In the genomic region with DNA sequence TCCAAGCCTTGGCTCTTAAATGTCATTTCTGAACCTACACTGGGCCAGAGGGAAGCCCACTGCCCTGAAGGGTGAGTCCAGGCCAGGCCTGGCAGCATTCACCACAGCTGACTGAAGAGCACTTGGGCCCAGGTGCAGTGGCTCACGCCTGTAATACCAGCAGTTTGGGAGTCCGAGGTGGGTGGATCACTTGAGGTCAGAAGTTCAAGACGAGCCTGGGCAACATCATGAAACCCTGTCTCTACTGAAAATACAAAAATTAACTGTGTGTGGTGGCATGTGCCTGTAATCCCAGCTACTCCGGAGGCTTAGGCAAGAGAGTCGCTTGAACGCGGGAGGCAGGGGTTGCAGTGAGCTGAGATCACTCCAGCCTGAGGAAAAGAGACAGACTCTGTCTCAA, we compare ENCODE assay signal across 34 cellular contexts. TPM values are rescaled to one million over a fixed set of nuclear protein-coding genes. Genes with fewer than 3 reads are reported as not detected.
"Had no signal": no experiment of that assay in that cellular context is flagged by ENCODE, and none has a peak within 500 bp of the region (broad histone marks: within the 10 kb centered on the region; RNA-seq: fewer than 3 reads in every experiment).

No MANE protein-coding gene starts in this region.

- DNase-seq: activated B cell treated with CpG ODN at 0.5 μM for 24 hours; activated CD4-positive, alpha-beta memory T cell treated with anti-CD3 and anti-CD28 coated beads, Interleukin-2, amount 10 ng/mL, durations not matched to agents 7 days and 5 days; activated CD4-positive, alpha-beta T cell treated with anti-CD3 and anti-CD28 coated beads for 36 hours; activated CD4-positive, alpha-beta T cell treated with anti-CD3 and anti-CD28 coated beads for 48 hours; activated CD4-positive, alpha-beta T cell treated with anti-CD3 and anti-CD28 coated beads, Interleukin-2, amount 10 ng/mL, durations not matched to agents 7 days and 5 days; activated CD4-positive, alpha-beta T cell treated with anti-CD3 and anti-CD28 coated beads, Interleukin-2, amount 50 U/mL, for 48 hours; activated CD4-positive, CD25-positive, alpha-beta regulatory T cell treated with anti-CD3 and anti-CD28 coated beads, Interleukin-2, amount 50 U/mL, for 72 hours; activated CD8-positive, alpha-beta memory T cell treated with anti-CD3 and anti-CD28 coated beads for 24 hours; activated CD8-positive, alpha-beta memory T cell treated with anti-CD3 and anti-CD28 coated beads, Interleukin-2, amount 10 ng/mL, durations not matched to agents 7 days and 5 days; activated CD8-positive, alpha-beta memory T cell treated with anti-CD3 and anti-CD28 coated beads, Interleukin-2, amount 50 U/mL, for 48 hours; activated CD8-positive, alpha-beta T cell treated with anti-CD3 and anti-CD28 coated beads, Interleukin-2, amount 10 ng/mL, durations not matched to agents 7 days and 5 days; activated effector memory CD4-positive, alpha-beta T cell treated with Interleukin-2 at 50 U/mL for 16 hours; activated gamma-delta T cell; activated naive CD4-positive, alpha-beta T cell treated with anti-CD3 and anti-CD28 coated beads, Interleukin-2, amount 10 ng/mL, durations not matched to agents 7 days and 5 days; activated naive CD4-positive, alpha-beta T cell treated with Interleukin-2 at 50 U/mL for 16 hours; activated naive CD8-positive, alpha-beta T cell treated with anti-CD3 and anti-CD28 coated beads, Interleukin-2, amount 10 ng/mL, durations not matched to agents 7 days and 5 days; activated naive CD8-positive, alpha-beta T cell treated with anti-CD3 and anti-CD28 coated beads, Interleukin-2, amount 50 U/mL, for 24 hours; activated T-cell treated with anti-CD3 and anti-CD28 coated beads, Interleukin-2, amount 50 U/mL, for 24 hours; activated T-cell treated with anti-CD3 and anti-CD28 coated beads, Interleukin-2, amount 50 U/mL, for 48 hours; aorta; body of pancreas; brain microvascular endothelial cell; caudate nucleus; cerebellar nuclear complex; T-cell; T-helper 17 cell; T1000 had no signal

- H3K27me3 ChIP-seq: body of pancreas, brain microvascular endothelial cell, cardiac muscle cell had no signal

- H3K9me3 ChIP-seq: body of pancreas had no signal

- H3K4me1 ChIP-seq: body of pancreas had no signal

- H3K4me3 Mint-ChIP-seq: activated B cell treated with CpG ODN at 0.5 μM for 24 hours; activated CD4-positive, alpha-beta memory T cell treated with anti-CD3 and anti-CD28 coated beads, Interleukin-2, amount 10 ng/mL, durations not matched to agents 7 days and 5 days; activated CD4-positive, alpha-beta T cell treated with anti-CD3 and anti-CD28 coated beads for 36 hours; activated CD4-positive, alpha-beta T cell treated with anti-CD3 and anti-CD28 coated beads, Interleukin-2, amount 10 ng/mL, durations not matched to agents 7 days and 5 days; activated CD8-positive, alpha-beta memory T cell treated with anti-CD3 and anti-CD28 coated beads, Interleukin-2, amount 10 ng/mL, durations not matched to agents 7 days and 5 days; activated CD8-positive, alpha-beta T cell treated with anti-CD3 and anti-CD28 coated beads, Interleukin-2, amount 10 ng/mL, durations not matched to agents 7 days and 5 days; activated naive CD4-positive, alpha-beta T cell treated with anti-CD3 and anti-CD28 coated beads, Interleukin-2, amount 10 ng/mL, durations not matched to agents 7 days and 5 days; activated naive CD4-positive, alpha-beta T cell treated with anti-CD3 and anti-CD28 coated beads, Interleukin-2, amount 50 U/mL, for 24 hours; activated naive CD8-positive, alpha-beta T cell; activated naive CD8-positive, alpha-beta T cell treated with anti-CD3 and anti-CD28 coated beads, Interleukin-2, amount 10 ng/mL, durations not matched to agents 7 days and 5 days; activated naive CD8-positive, alpha-beta T cell treated with anti-CD3 and anti-CD28 coated beads, Interleukin-2, amount 50 U/mL, for 24 hours; activated T-cell treated with anti-CD3 and anti-CD28 coated beads, Interleukin-2, amount 50 U/mL, for 24 hours; central memory CD8-positive, alpha-beta T cell; T-cell; T-helper 17 cell had no signal

- H3K27ac Mint-ChIP-seq: activated B cell treated with CpG ODN at 0.5 μM for 24 hours; activated CD4-positive, alpha-beta memory T cell treated with anti-CD3 and anti-CD28 coated beads, Interleukin-2, amount 10 ng/mL, durations not matched to agents 7 days and 5 days; activated CD4-positive, alpha-beta T cell treated with anti-CD3 and anti-CD28 coated beads for 36 hours; activated CD4-positive, alpha-beta T cell treated with anti-CD3 and anti-CD28 coated beads, Interleukin-2, amount 10 ng/mL, durations not matched to agents 7 days and 5 days; activated CD8-positive, alpha-beta memory T cell treated with anti-CD3 and anti-CD28 coated beads, Interleukin-2, amount 10 ng/mL, durations not matched to agents 7 days and 5 days; activated CD8-positive, alpha-beta T cell treated with anti-CD3 and anti-CD28 coated beads, Interleukin-2, amount 10 ng/mL, durations not matched to agents 7 days and 5 days; activated naive CD4-positive, alpha-beta T cell treated with anti-CD3 and anti-CD28 coated beads, Interleukin-2, amount 10 ng/mL, durations not matched to agents 7 days and 5 days; activated naive CD4-positive, alpha-beta T cell treated with anti-CD3 and anti-CD28 coated beads, Interleukin-2, amount 50 U/mL, for 24 hours; activated naive CD8-positive, alpha-beta T cell; activated naive CD8-positive, alpha-beta T cell treated with anti-CD3 and anti-CD28 coated beads, Interleukin-2, amount 10 ng/mL, durations not matched to agents 7 days and 5 days; activated naive CD8-positive, alpha-beta T cell treated with anti-CD3 and anti-CD28 coated beads, Interleukin-2, amount 50 U/mL, for 24 hours; activated T-cell treated with anti-CD3 and anti-CD28 coated beads, Interleukin-2, amount 50 U/mL, for 24 hours; activated T-helper 2 cell treated with anti-CD3 and anti-CD28 coated beads, Interferon-gamma antibody, Interleukin-2, Interleukin-4, amounts not matched to agents 10 μg/mL and 5 μg/mL and 100 μg/mL, durations not matched to agents 14 hours and 24 hours and 36 hours; T-cell; T-helper 17 cell had no signal

- H3K4me1 Mint-ChIP-seq: activated B cell treated with CpG ODN at 0.5 μM for 24 hours; activated CD4-positive, alpha-beta T cell treated with anti-CD3 and anti-CD28 coated beads for 36 hours; activated naive CD4-positive, alpha-beta T cell treated with anti-CD3 and anti-CD28 coated beads, Interleukin-2, amount 50 U/mL, for 24 hours; activated naive CD8-positive, alpha-beta T cell treated with anti-CD3 and anti-CD28 coated beads, Interleukin-2, amount 50 U/mL, for 24 hours; central memory CD8-positive, alpha-beta T cell had no signal

- ATAC-seq: activated CD4-positive, alpha-beta T cell treated with anti-CD3 and anti-CD28 coated beads for 36 hours; activated CD8-positive, alpha-beta memory T cell treated with anti-CD3 and anti-CD28 coated beads, Interleukin-2, amount 10 ng/mL, durations not matched to agents 7 days and 5 days; activated CD8-positive, alpha-beta T cell treated with anti-CD3 and anti-CD28 coated beads, Interleukin-2, amount 10 ng/mL, durations not matched to agents 7 days and 5 days; activated naive CD8-positive, alpha-beta T cell treated with anti-CD3 and anti-CD28 coated beads, Interleukin-2, amount 50 U/mL, for 24 hours; body of pancreas; T-cell; T-helper 17 cell had no signal

- H3K36me3 ChIP-seq: brain microvascular endothelial cell, cardiac muscle cell had no signal

- H3K36me3 Mint-ChIP-seq: activated CD8-positive, alpha-beta memory T cell treated with anti-CD3 and anti-CD28 coated beads, Interleukin-2, amount 10 ng/mL, durations not matched to agents 7 days and 5 days; activated naive CD4-positive, alpha-beta T cell treated with anti-CD3 and anti-CD28 coated beads, Interleukin-2, amount 10 ng/mL, durations not matched to agents 7 days and 5 days; activated naive CD4-positive, alpha-beta T cell treated with anti-CD3 and anti-CD28 coated beads, Interleukin-2, amount 50 U/mL, for 24 hours; activated naive CD8-positive, alpha-beta T cell; activated naive CD8-positive, alpha-beta T cell treated with anti-CD3 and anti-CD28 coated beads, Interleukin-2, amount 10 ng/mL, durations not matched to agents 7 days and 5 days; T-cell had no signal

- H3K27ac ChIP-seq: body of pancreas, brain microvascular endothelial cell, cardiac muscle cell, VCaP had no signal

- H3K9me3 Mint-ChIP-seq: activated B cell treated with CpG ODN at 0.5 μM for 24 hours; activated CD4-positive, alpha-beta memory T cell treated with anti-CD3 and anti-CD28 coated beads, Interleukin-2, amount 10 ng/mL, durations not matched to agents 7 days and 5 days; activated CD4-positive, alpha-beta T cell treated with anti-CD3 and anti-CD28 coated beads, Interleukin-2, amount 10 ng/mL, durations not matched to agents 7 days and 5 days; activated naive CD4-positive, alpha-beta T cell treated with anti-CD3 and anti-CD28 coated beads, Interleukin-2, amount 10 ng/mL, durations not matched to agents 7 days and 5 days; activated naive CD4-positive, alpha-beta T cell treated with anti-CD3 and anti-CD28 coated beads, Interleukin-2, amount 50 U/mL, for 24 hours; activated naive CD8-positive, alpha-beta T cell treated with anti-CD3 and anti-CD28 coated beads, Interleukin-2, amount 10 ng/mL, durations not matched to agents 7 days and 5 days; activated naive CD8-positive, alpha-beta T cell treated with anti-CD3 and anti-CD28 coated beads, Interleukin-2, amount 50 U/mL, for 24 hours; activated T-cell treated with anti-CD3 and anti-CD28 coated beads, Interleukin-2, amount 50 U/mL, for 24 hours; activated T-helper 2 cell treated with anti-CD3 and anti-CD28 coated beads, Interferon-gamma antibody, Interleukin-2, Interleukin-4, amounts not matched to agents 10 μg/mL and 5 μg/mL and 100 μg/mL, durations not matched to agents 14 hours and 24 hours and 36 hours; central memory CD8-positive, alpha-beta T cell; T-cell had no signal

- H3K4me3 ChIP-seq: body of pancreas, cardiac muscle cell had no signal

RNA-seq across cellular contexts. Expression of a gene that starts 5.1 kb away (rescaled TPM):
- total RNA-seq: activated B cell treated with CpG ODN at 0.5 μM for 24 hours; activated CD4-positive, alpha-beta T cell treated with anti-CD3 and anti-CD28 coated beads for 36 hours; activated T-helper 2 cell treated with anti-CD3 and anti-CD28 coated beads, Interferon-gamma antibody, Interleukin-2, Interleukin-4, amounts not matched to agents 10 μg/mL and 5 μg/mL and 100 μg/mL, durations not matched to agents 14 hours and 24 hours and 36 hours; body of pancreas; bronchial epithelial cell had no signal
- polyA plus RNA-seq: cardiac muscle cell had no signal
